ENCODE assay signal across 15 cellular contexts in genomic region chr19:27759896-27760295, GRCh38.
DNase-seq lines count a peak whose midpoint lies in the region; ATAC-seq and TF ChIP-seq lines count a peak whose summit lies in the region.
"Had no signal": no experiment of that assay in that cellular context is flagged by ENCODE, and none has a peak within 500 bp of the region (broad histone marks: within the 10 kb centered on the region; RNA-seq: fewer than 3 reads in every experiment).

No MANE protein-coding gene starts in this region.

- intact Hi-C loops in Calu3 (cut with micrococcal nuclease; ENCODE audit: unreplicated experiment) (no loop called here), left ventricle myocardium superior (cut with micrococcal nuclease) (no loop called here), psoas muscle (cut with DNase I) (no loop called here)

- BruUV-seq in Calu3 (replicated peaks; lab: Mats Ljungman, UMichigan): no TSS peak

- H3K36me3 ChIP-seq in cardiac muscle cell: no peaks in the 10 kb centered on the region
- H3K36me3 ChIP-seq in psoas muscle (ENCODE audit: insufficient read depth in 1 of 2, low read depth in 1 of 2): no peaks in the 10 kb centered on the region
- H3K36me3 ChIP-seq: BLaER1 had no signal

- POLR2A ChIA-PET in activated CD4-positive, alpha-beta memory T cell treated with anti-CD3 and anti-CD28 coated beads, Interleukin-2, amount 10 ng/mL, durations not matched to agents 7 days and 5 days (lab: Charles Lee): no interaction called here

- H3K4me3 ChIP-seq in cardiac muscle cell (no peak overlapping the region), psoas muscle (no peak overlapping the region)
- H3K4me3 ChIP-seq: BLaER1, GM23338 had no signal

- H3K9me3 Mint-ChIP-seq in Calu3 (ENCODE audit: low read depth, unreplicated experiment): peaks cover 21% of the 10 kb centered on the region
- H3K9me3 Mint-ChIP-seq in activated CD4-positive, alpha-beta memory T cell treated with anti-CD3 and anti-CD28 coated beads, Interleukin-2, amount 10 ng/mL, durations not matched to agents 7 days and 5 days: peaks cover 62% of the 10 kb centered on the region

- peak overlapping the region; percentile 34 for H3K27ac ChIP-seq in cardiac muscle cell
- H3K27ac ChIP-seq in psoas muscle: no peak overlapping the region
- H3K27ac ChIP-seq: BLaER1 had no signal

- no peak for TF ChIP-seq CTCF in Calu3 (IDR thresholded peaks at IDR 0.05; ENCODE audit: unreplicated experiment)
- TF ChIP-seq CTCF in cardiac muscle cell (IDR thresholded peaks at IDR 0.05; ENCODE audit: low read depth, low read length): no peak
- TF ChIP-seq CTCF in psoas muscle (IDR thresholded peaks at IDR 0.05): no peak

- no peaks in the 10 kb centered on the region for H3K4me1 Mint-ChIP-seq in Calu3 (ENCODE audit: low read depth, unreplicated experiment)
- H3K4me1 Mint-ChIP-seq in activated CD4-positive, alpha-beta memory T cell treated with anti-CD3 and anti-CD28 coated beads, Interleukin-2, amount 10 ng/mL, durations not matched to agents 7 days and 5 days: no peaks in the 10 kb centered on the region
- H3K4me1 Mint-ChIP-seq: CD8-positive, alpha-beta memory T cell had no signal

- H3K4me1 ChIP-seq in cardiac muscle cell (ENCODE audit: low read depth) (no peaks in the 10 kb centered on the region), psoas muscle (peaks cover 11% of the 10 kb centered on the region)
- H3K4me1 ChIP-seq: BLaER1, Caco-2 had no signal

- ATAC-seq in left ventricle myocardium superior: peak; percentile 90
- peak; percentile 72 to 95 (median 88) for ATAC-seq in psoas muscle
- ATAC-seq in GM19452 (IDR thresholded peaks at IDR 0.05; ENCODE audit: unreplicated experiment): no peak
- ATAC-seq: GM23338 had no signal

- CTCF ChIA-PET in Calu3 (lab: Charles Lee): no interaction called here
- CTCF ChIA-PET in activated CD4-positive, alpha-beta memory T cell treated with anti-CD3 and anti-CD28 coated beads, Interleukin-2, amount 10 ng/mL, durations not matched to agents 7 days and 5 days (lab: Charles Lee): no interaction called here

- WGBS in psoas muscle, 3 donors: 30 to 57% (median 35%) methylated on average over 6 of the region's 6 CpGs

- H3K27me3 ChIP-seq in cardiac muscle cell: no peaks in the 10 kb centered on the region
- H3K27me3 ChIP-seq in psoas muscle (ENCODE audit: insufficient read depth in 3 of 3, low read length in 2 of 3): no peaks in the 10 kb centered on the region
- H3K27me3 ChIP-seq: BLaER1 had no signal

- DNase-seq in Calu3 (no peak), cardiac muscle cell (ENCODE audit: low read depth in 1 of 2, low spot score in 1 of 2) (peak in 1 of 2 donors; percentile 0), left ventricle myocardium superior (no peak), psoas muscle (no peak), cortex of kidney (lab: John Stamatoyannopoulos, UW) (no peak)
- no peak for DNase-seq in activated CD4-positive, alpha-beta memory T cell treated with anti-CD3 and anti-CD28 coated beads, Interleukin-2, amount 10 ng/mL, durations not matched to agents 7 days and 5 days
- DNase-seq: 8988T; AML-193; Caco-2; CD8-positive, alpha-beta memory T cell; DMS53; H7 had no signal

- H3K27ac Mint-ChIP-seq in Calu3 (ENCODE audit: unreplicated experiment): peak overlapping the region; percentile 42
- H3K27ac Mint-ChIP-seq in activated CD4-positive, alpha-beta memory T cell treated with anti-CD3 and anti-CD28 coated beads, Interleukin-2, amount 10 ng/mL, durations not matched to agents 7 days and 5 days: no peak overlapping the region
- H3K27ac Mint-ChIP-seq: CD8-positive, alpha-beta memory T cell; GM23338 had no signal

- no peaks in the 10 kb centered on the region for H3K36me3 Mint-ChIP-seq in Calu3 (ENCODE audit: insufficient read depth, unreplicated experiment)
- peaks cover 3% of the 10 kb centered on the region for H3K36me3 Mint-ChIP-seq in activated CD4-positive, alpha-beta memory T cell treated with anti-CD3 and anti-CD28 coated beads, Interleukin-2, amount 10 ng/mL, durations not matched to agents 7 days and 5 days (ENCODE audit: low read depth)

- H3K27me3 Mint-ChIP-seq in Calu3 (ENCODE audit: unreplicated experiment): no peaks in the 10 kb centered on the region
- no peaks in the 10 kb centered on the region for H3K27me3 Mint-ChIP-seq in activated CD4-positive, alpha-beta memory T cell treated with anti-CD3 and anti-CD28 coated beads, Interleukin-2, amount 10 ng/mL, durations not matched to agents 7 days and 5 days
- H3K27me3 Mint-ChIP-seq: CD8-positive, alpha-beta memory T cell had no signal

- H3K4me3 Mint-ChIP-seq in Calu3 (ENCODE audit: low read depth, unreplicated experiment): no peak overlapping the region
- H3K4me3 Mint-ChIP-seq in activated CD4-positive, alpha-beta memory T cell treated with anti-CD3 and anti-CD28 coated beads, Interleukin-2, amount 10 ng/mL, durations not matched to agents 7 days and 5 days: no peak overlapping the region
- H3K4me3 Mint-ChIP-seq: CD8-positive, alpha-beta memory T cell; GM23338 had no signal

- H3K9me3 ChIP-seq in cardiac muscle cell (ENCODE audit: low read depth): no peaks in the 10 kb centered on the region
- H3K9me3 ChIP-seq in psoas muscle: no peaks in the 10 kb centered on the region
